Comparison of ENCODE assay signal across 17 cellular contexts in genomic region chr19:48284891-48285290, GRCh38.
"Had no signal": no experiment of that assay in that cellular context is flagged by ENCODE, and none has a peak within 500 bp of the region (broad histone marks: within the 10 kb centered on the region; RNA-seq: fewer than 3 reads in every experiment).

No MANE protein-coding gene starts in this region.

- H3K4me1 Mint-ChIP-seq: stimulated activated naive CD8-positive, alpha-beta T cell treated with anti-CD3 and anti-CD28 coated beads, Interleukin-15, amount 100 ng/mL, for 72 hours had no signal

- H3K4me3 ChIP-seq: breast epithelium, dorsolateral prefrontal cortex, SK-N-MC had no signal

- DNase-seq: activated CD4-positive, alpha-beta T cell treated with anti-CD3 and anti-CD28 coated beads for 4 hours; activated CD8-positive, alpha-beta memory T cell treated with anti-CD3 and anti-CD28 coated beads, Interleukin-2, amount 50 U/mL, for 4 hours; activated CD8-positive, alpha-beta T cell treated with anti-CD3 and anti-CD28 coated beads for 36 hours; activated gamma-delta T cell treated with Interleukin-2 at 50 U/mL for 16 hours; activated T-cell treated with anti-CD3 and anti-CD28 coated beads, Interleukin-2, amount 50 U/mL, for 72 hours; anterior cingulate cortex; dorsolateral prefrontal cortex; endodermal cell; erythroblast; hippocampal formation; mesendoderm; stimulated activated CD4-positive, alpha-beta T cell treated with anti-CD3 and anti-CD28 coated beads, Interleukin-1b, Interleukin-23, amount 100 ng/mL, for 48 hours; stimulated activated naive CD8-positive, alpha-beta T cell treated with anti-CD3 and anti-CD28 coated beads, Interleukin-15, amount 100 ng/mL, for 72 hours had no signal

- ATAC-seq: activated CD8-positive, alpha-beta T cell treated with anti-CD3 and anti-CD28 coated beads for 36 hours; activated T-cell treated with anti-CD3 and anti-CD28 coated beads, Interleukin-2, amount 50 U/mL, for 72 hours; stimulated activated naive CD8-positive, alpha-beta T cell treated with anti-CD3 and anti-CD28 coated beads, Interleukin-15, amount 100 ng/mL, for 72 hours had no signal

- H3K4me1 ChIP-seq: breast epithelium had no signal

- H3K36me3 ChIP-seq: breast epithelium had no signal

- H3K27me3 ChIP-seq: breast epithelium, dorsolateral prefrontal cortex had no signal

- H3K27me3 Mint-ChIP-seq: activated CD8-positive, alpha-beta T cell treated with anti-CD3 and anti-CD28 coated beads for 36 hours; stimulated activated naive CD8-positive, alpha-beta T cell treated with anti-CD3 and anti-CD28 coated beads, Interleukin-15, amount 100 ng/mL, for 72 hours had no signal

- H3K27ac Mint-ChIP-seq: activated CD8-positive, alpha-beta T cell treated with anti-CD3 and anti-CD28 coated beads for 36 hours; activated naive CD8-positive, alpha-beta T cell; activated T-cell treated with anti-CD3 and anti-CD28 coated beads, Interleukin-2, amount 50 U/mL, for 72 hours; endodermal cell; stimulated activated naive CD8-positive, alpha-beta T cell treated with anti-CD3 and anti-CD28 coated beads, Interleukin-15, amount 100 ng/mL, for 72 hours had no signal

- H3K27ac ChIP-seq: breast epithelium, dorsolateral prefrontal cortex, SK-N-MC had no signal

- H3K4me3 Mint-ChIP-seq: activated CD8-positive, alpha-beta T cell treated with anti-CD3 and anti-CD28 coated beads for 36 hours; activated naive CD8-positive, alpha-beta T cell; activated T-cell treated with anti-CD3 and anti-CD28 coated beads, Interleukin-2, amount 50 U/mL, for 72 hours; endodermal cell; nephron; stimulated activated naive CD8-positive, alpha-beta T cell treated with anti-CD3 and anti-CD28 coated beads, Interleukin-15, amount 100 ng/mL, for 72 hours had no signal
